In the genomic region with DNA sequence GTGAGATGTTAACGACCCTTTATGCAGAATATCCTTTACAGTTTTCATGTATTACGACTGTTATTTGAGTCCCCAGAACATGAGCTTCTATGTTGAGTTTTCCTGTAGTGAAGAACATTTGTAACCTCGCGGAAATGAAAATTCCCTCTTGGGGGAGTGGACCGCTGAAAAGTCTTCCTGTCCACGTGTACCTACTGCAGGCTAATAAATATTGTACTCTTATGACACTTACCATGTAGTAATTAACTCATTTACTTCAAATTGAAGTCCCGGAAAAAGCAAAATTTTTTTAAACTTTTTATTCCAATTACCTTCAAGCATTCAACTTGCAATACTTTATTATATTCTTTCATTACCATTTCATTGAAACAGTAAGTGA, we compare ENCODE assay signal across 8 cellular contexts. TPM values are rescaled to one million over a fixed set of nuclear protein-coding genes. Genes with fewer than 3 reads are reported as not detected.
DNase-seq lines count a peak whose midpoint lies in the region; ATAC-seq and TF ChIP-seq lines count a peak whose summit lies in the region.
"Had no signal": no experiment of that assay in that cellular context is flagged by ENCODE, and none has a peak within 500 bp of the region (broad histone marks: within the 10 kb centered on the region; RNA-seq: fewer than 3 reads in every experiment).

No MANE protein-coding gene starts in this region.

- TF ChIP-seq CTCF in HCT116 (IDR thresholded peaks at IDR 0.05 in 2 of 3, conservative IDR thresholded peaks at IDR 0.05 in 1 of 3; ENCODE audit: borderline replicate concordance in 1 of 3, insufficient read depth in 1 of 3, low read depth in 2 of 3, low read length in 2 of 3) (no peak), VCaP (conservative IDR thresholded peaks at IDR 0.05) (no peak), spleen (IDR thresholded peaks at IDR 0.05 in 8 of 11, conservative IDR thresholded peaks at IDR 0.05 in 3 of 11) (no peak)

- RAD21 ChIA-PET in HCT116 (lab: Charles Lee; ENCODE audit: low non-redundant PET in 1 of 2, low total read pairs in 2 of 2, uncharacterized antibody in 2 of 2, unreplicated experiment in 2 of 2): no interaction called here

- POLR2A ChIA-PET in HCT116 (lab: Charles Lee): interaction anchor here (1.5 kb wide), 1 partner anchor 20 kb away, joined by 4 read pairs; the partner anchor contains the start of gene CHAC2

- peak overlapping the region; percentile 83 for H3K4me2 ChIP-seq in HCT116 (ENCODE audit: low read length)

- H3K27ac ChIP-seq in HCT116 (ENCODE audit: low read depth, low read length) (no peak overlapping the region; the same call in 1 of the 2 replicates), VCaP (peak overlapping the region; percentile 89), right cardiac atrium (ENCODE audit: low read length) (no peak overlapping the region), spleen (peak overlapping the region in 6 of 8 donors; percentile 6 to 92 (median 88))

- BruUV-seq in HCT116 (replicated peaks; lab: Mats Ljungman, UMichigan): no TSS peak

- no peak for TF ChIP-seq RAD21 in HCT116 (IDR thresholded peaks at IDR 0.05; ENCODE audit: low read depth)

- H3K9ac ChIP-seq in HCT116 (ENCODE audit: low read length): peak overlapping the region; percentile 92

- no peaks in the 10 kb centered on the region for H4K20me1 ChIP-seq in HCT116 (ENCODE audit: insufficient read depth)

- H3K27me3 ChIP-seq in HCT116 (ENCODE audit: insufficient read depth, low read length) (no peaks in the 10 kb centered on the region), right cardiac atrium (ENCODE audit: control insufficient read depth, insufficient read depth) (no peaks in the 10 kb centered on the region), spleen (replicated peaks in 1 of 7) (no peaks in the 10 kb centered on the region)

- intact Hi-C loops in HCT116 (cut with micrococcal nuclease) (no loop called here), right cardiac atrium (cut with DNase I) (no loop called here), spleen (cut with DNase I; ENCODE audit: low total_unique reads) (no loop called here)

- CTCF ChIA-PET in HCT116 (lab: Charles Lee): no interaction called here

- DNase-seq in HCT116 (ENCODE audit: low read depth, low spot score): no peak
- no peak for DNase-seq in right cardiac atrium
- DNase-seq in spleen: no peak
- no peak for DNase-seq in HuH-7 (ENCODE audit: low spot score)
- DNase-seq in COR-L47 (lab: John Stamatoyannopoulos, UW): no peak
- DNase-seq: NCI-H187 had no signal

- no peak overlapping the region for H2AFZ ChIP-seq in HCT116 (ENCODE audit: low read depth, low read length, poor library complexity, severe bottlenecking)

- H3K4me3 ChIP-seq in HCT116 (replicated peaks in 1 of 2; ENCODE audit: low read depth in 1 of 2, low read length in 2 of 2) (peak overlapping the region; percentile 64 to 100), right cardiac atrium (ENCODE audit: low read length) (peak overlapping the region; percentile 91), spleen (peak overlapping the region; percentile 56 to 94 (median 80))

- no peaks in the 10 kb centered on the region for H3K36me3 ChIP-seq in HCT116 (ENCODE audit: control insufficient read depth in 1 of 2, insufficient read depth in 2 of 2, low read length in 2 of 2)
- H3K36me3 ChIP-seq in spleen: no peaks in the 10 kb centered on the region

- H3K4me1 ChIP-seq in HCT116 (ENCODE audit: control insufficient read depth in 1 of 2, insufficient read depth in 2 of 2, low read length in 2 of 2) (peaks cover 9 to 21% of the 10 kb centered on the region in 2 experiments; a peak in 3 of 4 replicates), right cardiac atrium (ENCODE audit: control insufficient read depth, insufficient read depth, low read length) (peaks cover 1% of the 10 kb centered on the region), spleen (peaks cover 31 to 81% (median 46%) of the 10 kb centered on the region in 6 donors)

- H3K9me3 ChIP-seq in HCT116 (ENCODE audit: control insufficient read depth in 1 of 2, insufficient read depth in 1 of 2, low read depth in 1 of 2, low read length in 2 of 2) (no peaks in the 10 kb centered on the region), right cardiac atrium (ENCODE audit: control insufficient read depth, low read length) (no peaks in the 10 kb centered on the region), spleen (no peaks in the 10 kb centered on the region)

- WGBS in right cardiac atrium: 8% methylated on average over 7 of the region's 7 CpGs
- 1 to 6% (median 3%) methylated on average over 7 of the region's 7 CpGs for WGBS in spleen, 5 donors

- TF ChIP-seq POLR2A in HCT116 (IDR thresholded peaks at IDR 0.05; ENCODE audit: borderline replicate concordance, extremely low read depth, insufficient read depth, insufficient read length) (no peak), spleen (IDR thresholded peaks at IDR 0.05) (no peak)

- H3K79me2 ChIP-seq in HCT116 (ENCODE audit: insufficient read depth, low read length): peaks cover 82% of the 10 kb centered on the region

- ATAC-seq in HCT116 (no peak), right cardiac atrium (no peak), HG03521 (IDR thresholded peaks at IDR 0.05; ENCODE audit: unreplicated experiment) (no peak)

- no peaks in the 10 kb centered on the region for H3K9me2 ChIP-seq in HCT116 (ENCODE audit: insufficient read depth)

TF ChIP-seq in HCT116, 20 proteins besides CTCF, POLR2A, EP300 and RAD21 (continues in another document):
- TF ChIP-seq POLR2AphosphoS5 (IDR thresholded peaks at IDR 0.05; ENCODE audit: low read depth, low read length): no peak
- TF ChIP-seq REST (IDR thresholded peaks at IDR 0.05; ENCODE audit: low read depth): no peak
- no peak for TF ChIP-seq SRF (IDR thresholded peaks at IDR 0.05; ENCODE audit: low read depth)
- TF ChIP-seq MAX (IDR thresholded peaks at IDR 0.05): no peak
- TF ChIP-seq CBX3 (IDR thresholded peaks at IDR 0.05; ENCODE audit: low read depth): no peak
- TF ChIP-seq, protein P1, sequence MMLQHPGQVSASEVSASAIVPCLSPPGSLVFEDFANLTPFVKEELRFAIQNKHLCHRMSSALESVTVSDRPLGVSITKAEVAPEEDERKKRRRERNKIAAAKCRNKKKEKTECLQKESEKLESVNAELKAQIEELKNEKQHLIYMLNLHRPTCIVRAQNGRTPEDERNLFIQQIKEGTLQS (IDR thresholded peaks at IDR 0.05): no peak
- no peak for TF ChIP-seq EZH2phosphoT487 (IDR thresholded peaks at IDR 0.05; ENCODE audit: borderline replicate concordance)
- TF ChIP-seq YY1 (IDR thresholded peaks at IDR 0.05; ENCODE audit: extremely low read depth, insufficient replicate concordance, low read depth, low read length): no peak

RNA-seq across cellular contexts. Expression of gene ERLEC1, which starts 1.1 kb away (rescaled TPM):
- total RNA-seq in HCT116 (2021; ENCODE audit: unreplicated experiment) (26.9 TPM), right cardiac atrium (10 to 100 TPM; 39.7 to 45.8 (median 40.5) TPM), spleen (10 to 100 TPM; 23.9 to 56.4 (median 36.2) TPM)
- polyA plus RNA-seq in HCT116 (2012): 16.4 and 17.7 TPM in 2 replicates
- polyA plus RNA-seq in right cardiac atrium (29.1 TPM), spleen (10 to 100 TPM; 12.7 to 23.1 (median 17.0) TPM)

RNA-seq across cellular contexts. Expression of gene ASB3, which starts 1.1 kb away (rescaled TPM):
- 17.3 TPM for total RNA-seq in HCT116 (2021; ENCODE audit: unreplicated experiment)
- polyA plus RNA-seq in HCT116 (2012): 10.7 and 11.5 TPM in 2 replicates
- 10 to 100 TPM; 10.0 to 18.0 (median 15.7) TPM for total RNA-seq in right cardiac atrium
- 8.2 TPM for polyA plus RNA-seq in right cardiac atrium
- total RNA-seq in spleen: 10 to 100 TPM; 19.2 to 28.1 (median 21.9) TPM
- 10 to 100 TPM in 1 of 3 donors, 1 to 10 TPM in 2; 7.7 to 13.6 (median 9.9) TPM for polyA plus RNA-seq in spleen

RNA-seq across cellular contexts. Expression of gene CHAC2, which starts 20.3 kb away (rescaled TPM):
- 8.4 TPM for total RNA-seq in HCT116 (2021; ENCODE audit: unreplicated experiment)
- polyA plus RNA-seq in HCT116 (2012): 1.5 and 3.0 TPM in 2 replicates
- 1 to 10 TPM; 2.1 to 3.5 (median 3.0) TPM for total RNA-seq in right cardiac atrium
- polyA plus RNA-seq in right cardiac atrium: 3.8 TPM
- 1 to 10 TPM; 2.7 to 9.5 (median 4.4) TPM for total RNA-seq in spleen
- polyA plus RNA-seq in spleen: 1 to 10 TPM; 4.3 to 7.9 (median 7.4) TPM

Comparison
In these comparisons a context has a peak if more than half of its experiments do, and no peak if none do; other contexts are left out.
1. H3K27ac ChIP-seq: peak in VCaP (single experiment) and spleen (6 of 8); none in HCT116 (single experiment) and right cardiac atrium (single experiment).
2. Peak in every context shown above with its lines, with median percentiles within 50 percentile points of each other: H3K4me3 ChIP-seq.